In genomic region chr15:52318729-52319500, GRCh38 we compare ENCODE assay signal across 20 cellular contexts. TPM values are rescaled to one million over a fixed set of nuclear protein-coding genes. Genes with fewer than 3 reads are reported as not detected.
DNase-seq lines count a peak whose midpoint lies in the region; ATAC-seq and TF ChIP-seq lines count a peak whose summit lies in the region.
"Had no signal": no experiment of that assay in that cellular context is flagged by ENCODE, and none has a peak within 500 bp of the region (broad histone marks: within the 10 kb centered on the region; RNA-seq: fewer than 3 reads in every experiment).

No MANE protein-coding gene starts in this region.

- peaks cover 26% of the 10 kb centered on the region for H3K36me3 Mint-ChIP-seq in nephron progenitor cell (ENCODE audit: low read depth)
- H3K36me3 Mint-ChIP-seq in Caco-2 (ENCODE audit: insufficient read depth, unreplicated experiment), result no peaks in the 10 kb centered on the region

- H3K4me1 ChIP-seq in tibial nerve (no peaks in the 10 kb centered on the region), Caco-2 (no peaks in the 10 kb centered on the region), spleen (no peaks in the 10 kb centered on the region)
- H3K4me1 ChIP-seq: SJCRH30 had no signal

- POLR2A ChIA-PET in Caco-2 (lab: Charles Lee), result no interaction called here

- peaks cover 0 to 87% (median 23%) of the 10 kb centered on the region in 3 donors for H3K36me3 ChIP-seq in tibial nerve
- H3K36me3 ChIP-seq in Caco-2 (ENCODE audit: control insufficient read depth, insufficient read depth, low read length), result no peaks in the 10 kb centered on the region
- H3K36me3 ChIP-seq in spleen, result peaks cover 4 to 100% (median 74%) of the 10 kb centered on the region in 6 donors
- H3K36me3 ChIP-seq: MG63 had no signal

- H3K9me3 ChIP-seq in tibial nerve (no peaks in the 10 kb centered on the region), Caco-2 (no peaks in the 10 kb centered on the region), spleen (no peaks in the 10 kb centered on the region)
- H3K9me3 ChIP-seq: MG63, SJCRH30, thoracic aorta had no signal

- peak overlapping the region; percentile 65 for H3K27ac Mint-ChIP-seq in nephron progenitor cell
- no peak overlapping the region for H3K27ac Mint-ChIP-seq in Caco-2 (ENCODE audit: unreplicated experiment)
- H3K27ac Mint-ChIP-seq: activated naive CD4-positive, alpha-beta T cell treated with anti-CD3 and anti-CD28 coated beads, Interleukin-2, amount 10 ng/mL, durations not matched to agents 7 days and 5 days; nephron had no signal

- no TSS peak for BruUV-seq in Caco-2 (replicated peaks; lab: Mats Ljungman, UMichigan)

- H3K27me3 Mint-ChIP-seq in nephron progenitor cell (ENCODE audit: low read depth, poor library complexity) (peaks cover 3% of the 10 kb centered on the region), Caco-2 (ENCODE audit: insufficient read depth, unreplicated experiment) (no peaks in the 10 kb centered on the region)
- H3K27me3 Mint-ChIP-seq: activated naive CD4-positive, alpha-beta T cell treated with anti-CD3 and anti-CD28 coated beads, Interleukin-2, amount 10 ng/mL, durations not matched to agents 7 days and 5 days had no signal

- no peaks in the 10 kb centered on the region for H3K27me3 ChIP-seq in tibial nerve
- H3K27me3 ChIP-seq in Caco-2 (replicated peaks; ENCODE audit: control insufficient read depth, insufficient read depth, low read length), result no peaks in the 10 kb centered on the region
- no peaks in the 10 kb centered on the region for H3K27me3 ChIP-seq in spleen (replicated peaks in 1 of 7)
- H3K27me3 ChIP-seq: brain microvascular endothelial cell, MG63, SJCRH30 had no signal

- H3K4me1 Mint-ChIP-seq in nephron progenitor cell (no peaks in the 10 kb centered on the region), Caco-2 (ENCODE audit: low read depth, unreplicated experiment) (no peaks in the 10 kb centered on the region)
- H3K4me1 Mint-ChIP-seq: activated naive CD4-positive, alpha-beta T cell treated with anti-CD3 and anti-CD28 coated beads, Interleukin-2, amount 10 ng/mL, durations not matched to agents 7 days and 5 days; nephron had no signal

- TF ChIP-seq EP300 in tibial nerve (IDR thresholded peaks at IDR 0.05), result no peak

- ATAC-seq in esophagus mucosa (peak; percentile 49), GM18907 (IDR thresholded peaks at IDR 0.05; ENCODE audit: unreplicated experiment) (no peak)

- WGBS in tibial nerve, 2 donors, result 93 to 94% methylated on average over 13 of the region's 13 CpGs
- WGBS in spleen, 5 donors, result 94 to 97% (median 97%) methylated on average over 11 to 13 of the region's 13 CpGs

- intact Hi-C loops in Caco-2 (cut with micrococcal nuclease; ENCODE audit: unreplicated experiment) (no loop called here), spleen (cut with DNase I; ENCODE audit: low total_unique reads) (no loop called here)

- TF ChIP-seq POLR2A in tibial nerve (IDR thresholded peaks at IDR 0.05), result no peak
- TF ChIP-seq POLR2A in spleen (IDR thresholded peaks at IDR 0.05), result no peak

- H3K4me3 ChIP-seq in tibial nerve (no peak overlapping the region), Caco-2 (ENCODE audit: low read depth, low read length) (no peak overlapping the region), spleen (no peak overlapping the region)
- H3K4me3 ChIP-seq: MG63, SJCRH30, thoracic aorta had no signal

- DNase-seq in NCI-H1694 (lab: John Stamatoyannopoulos, UW) (peak; percentile 70), RPMI8226 (peak; percentile 77), nephron progenitor cell (no peak), tibial nerve (ENCODE audit: low spot score in 2 of 2) (no peak), Caco-2 (no peak), spleen (no peak)
- DNase-seq: activated CD4-positive, alpha-beta T cell treated with anti-CD3 and anti-CD28 coated beads for 1 hour; activated CD8-positive, alpha-beta memory T cell treated with anti-CD3 and anti-CD28 coated beads, Interleukin-2, amount 50 U/mL, for 4 hours; activated naive CD4-positive, alpha-beta T cell treated with anti-CD3 and anti-CD28 coated beads, Interleukin-2, amount 10 ng/mL, durations not matched to agents 7 days and 5 days; brain microvascular endothelial cell; DMS53; effector CD8-positive, alpha-beta T cell; MG63; NCI-H1930; NK-92 treated with Interleukin-12 subunit alpha and Interleukin-12 subunit beta, amount 100 ng/mL, for 24 hours; SJCRH30 had no signal

- TF ChIP-seq CTCF in nephron progenitor cell (IDR thresholded peaks at IDR 0.05), result no peak
- no peak for TF ChIP-seq CTCF in tibial nerve (IDR thresholded peaks at IDR 0.05)
- TF ChIP-seq CTCF in Caco-2 (IDR thresholded peaks at IDR 0.05; ENCODE audit: insufficient read depth in 1 of 2, low read depth in 1 of 2, low read length in 1 of 2, severe bottlenecking in 1 of 2, unreplicated experiment in 1 of 2), result no peak
- TF ChIP-seq CTCF in spleen (IDR thresholded peaks at IDR 0.05 in 8 of 11, conservative IDR thresholded peaks at IDR 0.05 in 3 of 11), result no peak

- CTCF ChIA-PET in Caco-2 (lab: Charles Lee), result no interaction called here

- no peaks in the 10 kb centered on the region for H3K9me3 Mint-ChIP-seq in nephron progenitor cell
- H3K9me3 Mint-ChIP-seq in Caco-2 (ENCODE audit: unreplicated experiment), result no peaks in the 10 kb centered on the region
- H3K9me3 Mint-ChIP-seq: activated naive CD4-positive, alpha-beta T cell treated with anti-CD3 and anti-CD28 coated beads, Interleukin-2, amount 10 ng/mL, durations not matched to agents 7 days and 5 days; nephron had no signal

- H3K27ac ChIP-seq in tibial nerve (no peak overlapping the region), spleen (no peak overlapping the region)
- H3K27ac ChIP-seq: brain microvascular endothelial cell, SJCRH30, thoracic aorta had no signal

- H3K4me3 Mint-ChIP-seq in nephron progenitor cell, result no peak overlapping the region
- H3K4me3 Mint-ChIP-seq in Caco-2 (ENCODE audit: unreplicated experiment), result no peak overlapping the region
- H3K4me3 Mint-ChIP-seq: activated naive CD4-positive, alpha-beta T cell treated with anti-CD3 and anti-CD28 coated beads, Interleukin-2, amount 10 ng/mL, durations not matched to agents 7 days and 5 days; nephron had no signal

RNA-seq across cellular contexts. Expression of gene MYO5C, which starts 23.3 kb away (rescaled TPM):
- total RNA-seq in esophagus mucosa, result 19.7 TPM
- 10 to 100 TPM in 3 of 4 donors, 1 to 10 TPM in 1; 9.8 to 39.3 (median 12.6) TPM for total RNA-seq in tibial nerve
- total RNA-seq in Caco-2 (2022), result 29.2 and 33.5 TPM in 2 replicates
- total RNA-seq in spleen, result 10 to 100 TPM in 6 of 7 donors, 1 to 10 TPM in 1; 6.2 to 23.4 (median 16.2) TPM
- 1 to 10 TPM in 2 of 3 donors, under 1 TPM in 1; 0.53 to 2.2 (median 2.2) TPM for polyA plus RNA-seq in spleen

Comparison
In these comparisons a context has a peak if more than half of its experiments do, and no peak if none do; other contexts are left out.
1. DNase-seq: peak in NCI-H1694 (single experiment) and RPMI8226 (single experiment); none in nephron progenitor cell (single experiment), tibial nerve (0 of 2), Caco-2 (0 of 2) and spleen (single experiment).